1 cellular context compared by ENCODE assay signal in the genomic region with DNA sequence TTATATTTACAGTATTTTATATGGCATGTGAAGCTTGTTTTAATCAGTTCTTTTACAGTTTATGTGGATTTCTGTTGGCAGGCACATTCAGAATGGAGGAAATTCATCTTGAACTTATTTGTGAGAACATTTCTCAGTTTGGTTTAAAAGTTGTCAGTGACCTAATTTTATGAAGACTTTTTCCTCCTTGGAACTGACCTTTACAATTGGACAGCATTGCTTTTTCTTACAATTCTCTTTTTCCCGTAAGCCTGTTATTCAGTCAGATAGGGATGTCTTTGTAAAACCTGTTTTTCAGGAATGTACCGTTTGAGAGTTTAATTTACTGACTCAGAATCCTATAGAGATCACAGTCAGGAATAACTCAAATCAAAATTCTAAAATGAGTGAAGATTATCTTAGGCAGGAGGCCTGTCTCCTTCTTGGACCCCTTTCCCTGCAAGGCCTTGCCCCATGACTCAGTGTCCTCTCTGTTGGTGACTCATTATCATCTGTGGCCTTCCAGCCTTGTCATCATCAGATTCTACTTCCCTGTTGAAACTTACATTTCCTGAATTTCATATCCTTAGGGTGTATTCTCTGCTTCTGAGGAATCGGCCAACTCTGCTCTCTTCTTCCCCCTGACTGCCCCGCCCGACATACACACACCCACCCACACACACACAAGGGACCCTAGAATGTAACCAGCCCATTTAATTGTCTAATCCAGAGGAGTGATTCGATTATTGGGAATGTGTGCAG.
TF ChIP-seq lines count a peak whose summit lies in the region.

No MANE protein-coding gene starts in this region.

TF ChIP-seq in IMR-90, 13 proteins besides CTCF, POLR2A, EP300 and RAD21 (continued from another document):
- TF ChIP-seq, protein P1, sequence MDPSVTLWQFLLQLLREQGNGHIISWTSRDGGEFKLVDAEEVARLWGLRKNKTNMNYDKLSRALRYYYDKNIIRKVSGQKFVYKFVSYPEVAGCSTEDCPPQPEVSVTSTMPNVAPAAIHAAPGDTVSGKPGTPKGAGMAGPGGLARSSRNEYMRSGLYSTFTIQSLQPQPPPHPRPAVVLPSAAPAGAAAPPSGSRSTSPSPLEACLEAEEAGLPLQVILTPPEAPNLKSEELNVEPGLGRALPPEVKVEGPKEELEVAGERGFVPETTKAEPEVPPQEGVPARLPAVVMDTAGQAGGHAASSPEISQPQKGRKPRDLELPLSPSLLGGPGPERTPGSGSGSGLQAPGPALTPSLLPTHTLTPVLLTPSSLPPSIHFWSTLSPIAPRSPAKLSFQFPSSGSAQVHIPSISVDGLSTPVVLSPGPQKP (IDR thresholded peaks at IDR 0.05; ENCODE audit: borderline replicate concordance, low read depth, low read length): no peak
TF ChIP-seq in IMR-90: peak in this region for 4.
